Comparison of ENCODE assay signal across 9 cellular contexts in the genomic region with DNA sequence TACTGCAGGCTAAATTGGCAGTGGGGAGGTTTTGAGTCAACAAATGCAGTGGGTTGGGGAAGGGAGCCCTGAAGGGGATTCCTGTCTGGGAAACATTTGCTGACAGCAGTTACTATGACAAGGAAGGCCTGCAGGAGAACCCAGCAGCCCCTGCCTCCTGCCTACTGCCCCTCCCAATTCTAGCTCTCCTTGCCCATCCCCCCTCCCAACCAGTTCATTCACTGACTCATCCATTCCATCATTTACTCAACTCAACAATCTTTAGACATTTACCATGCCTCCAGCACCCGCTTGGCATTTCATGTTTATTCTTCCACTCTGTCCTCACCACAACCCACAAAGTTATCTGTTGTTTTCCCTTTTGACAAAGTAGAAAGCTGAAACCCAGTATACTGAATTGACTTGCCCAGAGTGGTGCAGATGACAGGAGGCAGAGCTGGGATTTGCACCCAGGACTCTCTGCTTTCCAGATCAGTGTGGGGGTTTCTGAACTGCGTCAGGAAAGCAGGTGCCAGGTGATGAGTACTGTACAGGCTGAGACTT.
DNase-seq lines count a peak whose midpoint lies in the region; ATAC-seq, FAIRE-seq and TF ChIP-seq lines count a peak whose summit lies in the region.
"Had no signal": no experiment of that assay in that cellular context is flagged by ENCODE, and none has a peak within 500 bp of the region (broad histone marks: within the 10 kb centered on the region; RNA-seq: fewer than 3 reads in every experiment).

No MANE protein-coding gene starts in this region.

- H3K9ac ChIP-seq in kidney (ENCODE audit: low read length in 2 of 2): no peak overlapping the region

- H3K4me3 Mint-ChIP-seq in T-helper 17 cell: no peak overlapping the region
- no peak overlapping the region for H3K4me3 Mint-ChIP-seq in effector memory CD8-positive, alpha-beta T cell

- CTCF ChIA-PET in HEK293 (lab: Yijun Ruan, JAX): interaction anchor here (0.7 to 1.0 kb wide), 2 partner anchors 15 to 76 kb away, joined by 3 read pairs; no protein-coding TSS in a partner anchor

- H3K4me3 ChIP-seq in HEK293 (ENCODE audit: low read depth, low read length): no peak overlapping the region
- no peak overlapping the region for H3K4me3 ChIP-seq in kidney (ENCODE audit: low read length in 2 of 2)

- H3K27me3 Mint-ChIP-seq in T-helper 17 cell: peaks cover 21% of the 10 kb centered on the region
- H3K27me3 Mint-ChIP-seq in effector memory CD8-positive, alpha-beta T cell: peaks cover 26 to 34% of the 10 kb centered on the region in 2 donors

- POLR2A ChIA-PET in HEK293 (lab: Yijun Ruan, JAX): no interaction called here

- FAIRE-seq in kidney (lab: Jason Lieb, UNC): no peak

- intact Hi-C loops in kidney (cut with DNase I): no loop called here

- H3K4me1 ChIP-seq in HEK293 (ENCODE audit: control insufficient read depth, insufficient read depth, low read length): peaks cover 3% of the 10 kb centered on the region; the same call in 1 of the 2 replicates
- H3K4me1 ChIP-seq in kidney (ENCODE audit: control insufficient read depth in 1 of 2, insufficient read depth in 1 of 2, low read depth in 1 of 2, low read length in 2 of 2): peaks cover 0 to 5% of the 10 kb centered on the region in 2 donors

- peaks cover 27% of the 10 kb centered on the region for H3K4me1 Mint-ChIP-seq in T-helper 17 cell
- H3K4me1 Mint-ChIP-seq in effector memory CD8-positive, alpha-beta T cell (ENCODE audit: low read depth in 2 of 2): no peaks in the 10 kb centered on the region

- H3K27ac ChIP-seq in HEK293 (ENCODE audit: extremely low read depth, low read depth, low read length) (no peak overlapping the region), kidney (ENCODE audit: low read depth in 2 of 2, low read length in 2 of 2) (no peak overlapping the region)

- DNase-seq in T-helper 17 cell (no peak), NAMALWA (ENCODE audit: low spot score) (no peak), kidney (no peak), SKM-1 treated with dmso at 0.1 percent for 144 hours (lab: John Stamatoyannopoulos, UW; ENCODE audit: unreplicated experiment) (no peak)
- no peak for DNase-seq in effector memory CD8-positive, alpha-beta T cell
- DNase-seq in stimulated activated CD4-positive, alpha-beta T cell treated with anti-CD3 and anti-CD28 coated beads, Interleukin-2, amount 100 ng/mL, for 24 hours: peak; percentile 39 to 53
- DNase-seq: T-helper 9 cell had no signal

- no peak overlapping the region for H3K27ac Mint-ChIP-seq in T-helper 17 cell
- no peak overlapping the region for H3K27ac Mint-ChIP-seq in effector memory CD8-positive, alpha-beta T cell

- H3K9me3 ChIP-seq in HEK293 (ENCODE audit: control insufficient read depth, insufficient read depth, low read depth, low read length): no peaks in the 10 kb centered on the region
- no peaks in the 10 kb centered on the region for H3K9me3 ChIP-seq in T-helper 17 cell (ENCODE audit: control insufficient read depth, low read length, poor library complexity, severe bottlenecking)
- H3K9me3 ChIP-seq in kidney (ENCODE audit: control insufficient read depth in 1 of 2, low read length in 2 of 2): no peaks in the 10 kb centered on the region

- H3K36me3 ChIP-seq in HEK293 (ENCODE audit: control insufficient read depth in 2 of 2, insufficient read depth in 1 of 2, low read length in 2 of 2) (no peaks in the 10 kb centered on the region), kidney (ENCODE audit: control insufficient read depth in 1 of 2, insufficient read depth in 2 of 2, low read length in 2 of 2) (no peaks in the 10 kb centered on the region)

- TF ChIP-seq CTCF in HEK293 (tag by site-specific recombination; IDR thresholded peaks at IDR 0.05): no peak
- no peak for TF ChIP-seq CTCF in kidney (IDR thresholded peaks at IDR 0.05; ENCODE audit: borderline replicate concordance, extremely low read depth, insufficient read depth)

- ATAC-seq in T-helper 17 cell (peak; percentile 66), GM18870 (IDR thresholded peaks at IDR 0.05; ENCODE audit: unreplicated experiment) (no peak)
- peak; percentile 27 for ATAC-seq in effector memory CD8-positive, alpha-beta T cell (replicated peaks)

- peaks cover 7% of the 10 kb centered on the region for H3K36me3 Mint-ChIP-seq in T-helper 17 cell (ENCODE audit: low read depth)
- no peaks in the 10 kb centered on the region for H3K36me3 Mint-ChIP-seq in effector memory CD8-positive, alpha-beta T cell (ENCODE audit: insufficient read depth)

- no peaks in the 10 kb centered on the region for H3K9me3 Mint-ChIP-seq in effector memory CD8-positive, alpha-beta T cell

TF ChIP-seq in HEK293, 187 proteins besides CTCF, POLR2A, EP300 and RAD21:
- TF ChIP-seq ZBTB7A (tag by site-specific recombination; IDR thresholded peaks at IDR 0.05; ENCODE audit: low read depth) (no peak), ZNF211 (tag by site-specific recombination; IDR thresholded peaks at IDR 0.05; ENCODE audit: low read depth) (no peak), ZNF146 (tag by site-specific recombination; IDR thresholded peaks at IDR 0.05) (no peak), ZNF629 (tag by site-specific recombination; IDR thresholded peaks at IDR 0.05) (peak; percentile 44; the same call in 1 of the 2 replicates), ZNF24 (tag by site-specific recombination; IDR thresholded peaks at IDR 0.05) (no peak), OSR2 (tag by site-specific recombination; IDR thresholded peaks at IDR 0.05) (no peak), SP7 (tag by site-specific recombination; IDR thresholded peaks at IDR 0.05) (0 out of 2 replicates have a peak, but pooled peaks have one; percentile 24), ZNF600 (tag by site-specific recombination; IDR thresholded peaks at IDR 0.05) (peak; percentile 53; the same call in 1 of the 2 replicates)
- TF ChIP-seq, protein P1, sequence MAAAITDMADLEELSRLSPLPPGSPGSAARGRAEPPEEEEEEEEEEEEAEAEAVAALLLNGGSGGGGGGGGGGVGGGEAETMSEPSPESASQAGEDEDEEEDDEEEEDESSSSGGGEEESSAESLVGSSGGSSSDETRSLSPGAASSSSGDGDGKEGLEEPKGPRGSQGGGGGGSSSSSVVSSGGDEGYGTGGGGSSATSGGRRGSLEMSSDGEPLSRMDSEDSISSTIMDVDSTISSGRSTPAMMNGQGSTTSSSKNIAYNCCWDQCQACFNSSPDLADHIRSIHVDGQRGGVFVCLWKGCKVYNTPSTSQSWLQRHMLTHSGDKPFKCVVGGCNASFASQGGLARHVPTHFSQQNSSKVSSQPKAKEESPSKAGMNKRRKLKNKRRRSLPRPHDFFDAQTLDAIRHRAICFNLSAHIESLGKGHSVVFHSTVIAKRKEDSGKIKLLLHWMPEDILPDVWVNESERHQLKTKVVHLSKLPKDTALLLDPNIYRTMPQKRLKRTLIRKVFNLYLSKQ (tag by site-specific recombination; IDR thresholded peaks at IDR 0.05; ENCODE audit: borderline replicate concordance): no peak
- TF ChIP-seq, protein P2, sequence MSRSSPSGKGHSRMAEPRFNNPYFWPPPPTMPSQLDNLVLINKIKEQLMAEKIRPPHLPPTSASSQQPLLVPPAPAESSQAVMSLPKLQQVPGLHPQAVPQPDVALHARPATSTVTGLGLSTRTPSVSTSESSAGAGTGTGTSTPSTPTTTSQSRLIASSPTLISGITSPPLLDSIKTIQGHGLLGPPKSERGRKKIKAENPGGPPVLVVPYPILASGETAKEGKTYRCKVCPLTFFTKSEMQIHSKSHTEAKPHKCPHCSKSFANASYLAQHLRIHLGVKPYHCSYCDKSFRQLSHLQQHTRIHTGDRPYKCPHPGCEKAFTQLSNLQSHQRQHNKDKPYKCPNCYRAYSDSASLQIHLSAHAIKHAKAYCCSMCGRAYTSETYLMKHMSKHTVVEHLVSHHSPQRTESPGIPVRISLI (tag by site-specific recombination; IDR thresholded peaks at IDR 0.05): no peak
- TF ChIP-seq, protein P3, sequence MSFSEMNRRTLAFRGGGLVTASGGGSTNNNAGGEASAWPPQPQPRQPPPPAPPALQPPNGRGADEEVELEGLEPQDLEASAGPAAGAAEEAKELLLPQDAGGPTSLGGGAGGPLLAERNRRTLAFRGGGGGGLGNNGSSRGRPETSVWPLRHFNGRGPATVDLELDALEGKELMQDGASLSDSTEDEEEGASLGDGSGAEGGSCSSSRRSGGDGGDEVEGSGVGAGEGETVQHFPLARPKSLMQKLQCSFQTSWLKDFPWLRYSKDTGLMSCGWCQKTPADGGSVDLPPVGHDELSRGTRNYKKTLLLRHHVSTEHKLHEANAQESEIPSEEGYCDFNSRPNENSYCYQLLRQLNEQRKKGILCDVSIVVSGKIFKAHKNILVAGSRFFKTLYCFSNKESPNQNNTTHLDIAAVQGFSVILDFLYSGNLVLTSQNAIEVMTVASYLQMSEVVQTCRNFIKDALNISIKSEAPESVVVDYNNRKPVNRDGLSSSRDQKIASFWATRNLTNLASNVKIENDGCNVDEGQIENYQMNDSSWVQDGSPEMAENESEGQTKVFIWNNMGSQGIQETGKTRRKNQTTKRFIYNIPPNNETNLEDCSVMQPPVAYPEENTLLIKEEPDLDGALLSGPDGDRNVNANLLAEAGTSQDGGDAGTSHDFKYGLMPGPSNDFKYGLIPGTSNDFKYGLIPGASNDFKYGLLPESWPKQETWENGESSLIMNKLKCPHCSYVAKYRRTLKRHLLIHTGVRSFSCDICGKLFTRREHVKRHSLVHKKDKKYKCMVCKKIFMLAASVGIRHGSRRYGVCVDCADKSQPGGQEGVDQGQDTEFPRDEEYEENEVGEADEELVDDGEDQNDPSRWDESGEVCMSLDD (tag by site-specific recombination; IDR thresholded peaks at IDR 0.05): no peak

Comparison
In these comparisons a context has a peak if more than half of its experiments do, and no peak if none do; other contexts are left out.
1. DNase-seq: peak in stimulated activated CD4-positive, alpha-beta T cell treated with anti-CD3 and anti-CD28 coated beads, Interleukin-2, amount 100 ng/mL, for 24 hours (2 of 2); none in T-helper 17 cell (0 of 3), effector memory CD8-positive, alpha-beta T cell (0 of 3), NAMALWA (single experiment), kidney (single experiment) and SKM-1 treated with dmso at 0.1 percent for 144 hours (single experiment).